In genomic region chr10:70515035-70515702, GRCh38 we compare ENCODE assay signal across 16 cellular contexts.
"Had no signal": no experiment of that assay in that cellular context is flagged by ENCODE, and none has a peak within 500 bp of the region (broad histone marks: within the 10 kb centered on the region; RNA-seq: fewer than 3 reads in every experiment).

No MANE protein-coding gene starts in this region.

- ATAC-seq: activated T-cell treated with anti-CD3 and anti-CD28 coated beads, Interleukin-2, amount 50 U/mL, for 4 hours had no signal

- H3K27me3 ChIP-seq: ascending aorta, cardiac muscle cell, sigmoid colon, stomach, uterus had no signal

- H3K9me3 ChIP-seq: ascending aorta, sigmoid colon, stomach, uterus had no signal

- H3K27ac ChIP-seq: ascending aorta, cardiac muscle cell, coronary artery, epithelial cell of prostate, sigmoid colon, uterus had no signal

- H3K36me3 ChIP-seq: ascending aorta, cardiac muscle cell, sigmoid colon, stomach, uterus had no signal

- H3K9me3 Mint-ChIP-seq: activated T-cell treated with anti-CD3 and anti-CD28 coated beads, Interleukin-2, amount 50 U/mL, for 4 hours had no signal

- DNase-seq: activated CD4-positive, alpha-beta T cell treated with anti-CD3 and anti-CD28 coated beads, Interleukin-2, amount 50 U/mL, for 4 hours; activated CD4-positive, CD25-positive, alpha-beta regulatory T cell treated with anti-CD3 and anti-CD28 coated beads, Interleukin-2, amount 50 U/mL, for 72 hours; activated gamma-delta T cell treated with Interleukin-2 at 50 U/mL for 16 hours; activated T-cell treated with anti-CD3 and anti-CD28 coated beads, Interleukin-2, amount 50 U/mL, for 4 hours; effector memory CD4-positive, alpha-beta T cell; kidney; mesenchymal stem cell; sigmoid colon; stimulated activated CD4-positive, alpha-beta T cell treated with anti-CD3 and anti-CD28 coated beads, Interleukin-2, amount 100 ng/mL, for 48 hours; stimulated activated CD8-positive, alpha-beta memory T cell treated with anti-CD3 and anti-CD28 coated beads, Interleukin-4, amount 100 ng/mL, for 48 hours; stomach; uterus had no signal

- H3K4me3 Mint-ChIP-seq: activated T-cell treated with anti-CD3 and anti-CD28 coated beads, Interleukin-2, amount 50 U/mL, for 4 hours had no signal

- H3K4me3 ChIP-seq: ascending aorta, cardiac muscle cell, coronary artery, sigmoid colon, stomach, uterus had no signal
